In genomic region chr6:27772261-27773001, GRCh38 we compare ENCODE assay signal across 1 cellular context.
TF ChIP-seq lines count a peak whose summit lies in the region.

No MANE protein-coding gene starts in this region.

TF ChIP-seq in A549, 52 proteins besides CTCF, POLR2A, EP300 and RAD21 (continued from another document):
- TF ChIP-seq RARB (CRISPR knock-in tag; IDR thresholded peaks at IDR 0.05) (no peak), RCOR1 (IDR thresholded peaks at IDR 0.05; ENCODE audit: low read depth, low read length) (no peak), USF2 (IDR thresholded peaks at IDR 0.05) (no peak), E2F6 (IDR thresholded peaks at IDR 0.05; ENCODE audit: borderline replicate concordance, low read depth) (peak; percentile 54; the same call in 1 of the 2 replicates), REST (IDR thresholded peaks at IDR 0.05) (no peak), CBX2 (IDR thresholded peaks at IDR 0.05; ENCODE audit: borderline replicate concordance, low read depth) (no peak), SREBF2 (IDR thresholded peaks at IDR 0.05) (no peak), SMC3 (IDR thresholded peaks at IDR 0.05) (peak; percentile 85)
